Comparison of ENCODE assay signal across 9 cellular contexts in the genomic region with DNA sequence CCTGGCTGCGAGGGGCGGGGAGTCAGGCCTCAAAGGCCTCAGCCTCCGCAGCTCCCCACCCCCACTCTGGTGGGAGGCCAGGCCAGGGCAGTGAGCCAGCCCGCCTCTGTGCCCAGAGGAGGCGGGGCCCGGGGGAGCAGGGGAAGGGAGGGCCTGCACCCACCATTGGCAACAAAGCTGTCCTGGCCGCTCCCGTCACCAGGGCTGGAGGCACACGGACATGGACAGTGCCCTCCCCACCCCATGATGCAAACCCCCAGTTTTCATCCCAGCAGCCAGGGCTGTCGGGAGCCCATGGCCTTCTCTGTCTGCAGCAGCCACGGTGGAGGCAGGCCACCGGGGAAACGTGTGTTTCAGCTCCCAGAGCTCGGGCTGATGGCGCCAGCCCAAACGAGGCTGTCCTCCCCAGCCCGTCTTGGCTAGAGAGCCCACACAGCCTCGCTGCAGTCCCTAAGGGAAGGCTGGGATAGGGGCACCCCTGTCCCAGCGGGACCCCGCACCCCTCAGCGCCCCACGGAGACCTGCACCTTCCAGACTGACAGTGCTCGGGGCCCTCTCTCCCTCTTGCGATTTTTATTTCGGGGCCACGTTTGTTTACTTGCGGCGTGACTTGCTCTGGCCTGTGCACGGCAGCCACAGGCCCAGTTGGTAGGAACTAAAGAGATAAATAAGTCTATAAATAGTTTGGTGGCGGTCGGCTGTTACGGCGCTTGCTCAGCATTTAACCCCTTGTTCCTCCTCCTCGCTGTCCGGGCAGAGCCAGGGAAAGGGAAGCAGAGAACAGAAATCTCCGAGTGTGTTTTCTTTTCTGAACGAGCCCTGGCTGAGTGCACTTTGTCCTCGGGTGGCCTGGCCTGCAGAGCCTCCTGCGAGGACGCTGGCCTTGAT.
DNase-seq lines count a peak whose midpoint lies in the region; ATAC-seq and TF ChIP-seq lines count a peak whose summit lies in the region.
"Had no signal": no experiment of that assay in that cellular context is flagged by ENCODE, and none has a peak within 500 bp of the region (broad histone marks: within the 10 kb centered on the region; RNA-seq: fewer than 3 reads in every experiment).

No MANE protein-coding gene starts in this region.

- H3K9me3 ChIP-seq in SK-N-SH (no peaks in the 10 kb centered on the region), endocrine pancreas (ENCODE audit: control insufficient read depth, low read length) (no peaks in the 10 kb centered on the region), muscle layer of duodenum (ENCODE audit: control insufficient read depth in 1 of 2, low read length in 2 of 2) (no peaks in the 10 kb centered on the region)

- H3K79me2 ChIP-seq in SK-N-SH (ENCODE audit: insufficient read depth): no peaks in the 10 kb centered on the region

- TF ChIP-seq RAD21 in SK-N-SH (IDR thresholded peaks at IDR 0.05; ENCODE audit: low read length): no peak

- no peak overlapping the region for H3K4me2 ChIP-seq in SK-N-SH

- no peaks in the 10 kb centered on the region for H3K9me2 ChIP-seq in SK-N-SH

- CTCF ChIA-PET in SK-N-SH (lab: Yijun Ruan, JAX): no interaction called here

- no peaks in the 10 kb centered on the region for H3F3A ChIP-seq in SK-N-SH (replicated peaks; ENCODE audit: insufficient read depth)

- H3K27me3 ChIP-seq in SK-N-SH (ENCODE audit: insufficient read depth) (no peaks in the 10 kb centered on the region), endocrine pancreas (ENCODE audit: control insufficient read depth, insufficient read depth, low read length) (no peaks in the 10 kb centered on the region), muscle layer of duodenum (ENCODE audit: low read depth, low read length) (no peaks in the 10 kb centered on the region)

- no peaks in the 10 kb centered on the region for H4K20me1 ChIP-seq in SK-N-SH (ENCODE audit: insufficient read depth)

- H3K36me3 ChIP-seq in SK-N-SH (replicated peaks in 1 of 2; ENCODE audit: control insufficient read depth in 1 of 2, insufficient read depth in 2 of 2, low read length in 1 of 2) (no peaks in the 10 kb centered on the region), endocrine pancreas (ENCODE audit: control insufficient read depth, insufficient read depth, low read length) (no peaks in the 10 kb centered on the region), muscle layer of duodenum (ENCODE audit: control insufficient read depth in 1 of 2, insufficient read depth in 2 of 2, low read length in 2 of 2) (no peaks in the 10 kb centered on the region)

- no peak for TF ChIP-seq EP300 in SK-N-SH (IDR thresholded peaks at IDR 0.05; ENCODE audit: borderline replicate concordance in 1 of 2, low read depth in 1 of 2, low read length in 1 of 2)

- H3K27ac ChIP-seq in SK-N-SH (ENCODE audit: low read depth in 2 of 2, low read length in 1 of 2) (no peak overlapping the region), muscle layer of duodenum (ENCODE audit: low read length) (peak overlapping the region; percentile 21)
- H3K27ac ChIP-seq: epithelial cell of prostate had no signal

- peak; percentile 89 for DNase-seq in SK-N-SH
- no peak for DNase-seq in DMS53 (lab: John Stamatoyannopoulos, UW)
- no peak for DNase-seq in stimulated activated CD4-positive, alpha-beta T cell treated with anti-CD3 and anti-CD28 coated beads, Interleukin-15, amount 100 ng/mL, for 24 hours

- WGBS in SK-N-SH (ENCODE audit: low lambda C conversion rate): 50% methylated on average over 25 of the region's 40 CpGs

- no peak overlapping the region for H3K9ac ChIP-seq in SK-N-SH
- H3K9ac ChIP-seq in endocrine pancreas (ENCODE audit: control insufficient read depth, insufficient read depth, low read length): peak overlapping the region; percentile 61

- POLR2A ChIA-PET in SK-N-SH (lab: Yijun Ruan, JAX): no interaction called here

- no peak for ATAC-seq in SK-N-SH treated with all-trans-retinoic acid at 6 μM for 48 hours
- ATAC-seq in HG02623 (IDR thresholded peaks at IDR 0.05; ENCODE audit: unreplicated experiment): no peak
- no peak for ATAC-seq in GM21723 (IDR thresholded peaks at IDR 0.05; ENCODE audit: unreplicated experiment)

- no peak overlapping the region for H2AFZ ChIP-seq in SK-N-SH (ENCODE audit: low read depth)

- no peak for TF ChIP-seq CTCF in SK-N-SH (IDR thresholded peaks at IDR 0.05)

- H3K4me3 ChIP-seq in SK-N-SH (ENCODE audit: low read depth in 2 of 2, low read length in 1 of 2) (no peak overlapping the region), endocrine pancreas (ENCODE audit: control insufficient read depth, insufficient read depth, low read length) (no peak overlapping the region), muscle layer of duodenum (ENCODE audit: low read depth in 1 of 2, low read length in 2 of 2) (peak overlapping the region; percentile 57 to 62)

- H3K4me1 ChIP-seq in SK-N-SH (ENCODE audit: control insufficient read depth in 1 of 2, insufficient read depth in 2 of 2, low read depth in 1 of 2, low read length in 1 of 2): peaks cover 0 to 4% of the 10 kb centered on the region in 2 experiments; a peak in 1 of 4 replicates
- H3K4me1 ChIP-seq in endocrine pancreas (ENCODE audit: control insufficient read depth, insufficient read depth, low read length): no peaks in the 10 kb centered on the region
- H3K4me1 ChIP-seq in muscle layer of duodenum (ENCODE audit: control insufficient read depth in 1 of 2, insufficient read depth in 2 of 2, low read length in 2 of 2): peaks cover 28 to 35% of the 10 kb centered on the region in 2 donors

TF ChIP-seq in SK-N-SH, 30 proteins besides CTCF, POLR2A, EP300 and RAD21 (continues in another document):
- TF ChIP-seq GATA2 (CRISPR knock-in tag; IDR thresholded peaks at IDR 0.05) (no peak), TCF12 (IDR thresholded peaks at IDR 0.05) (no peak), FOSL2 (IDR thresholded peaks at IDR 0.05; ENCODE audit: borderline replicate concordance, low read depth) (no peak), EZH2phosphoT487 (IDR thresholded peaks at IDR 0.05; ENCODE audit: borderline replicate concordance, low read depth) (no peak), RFX5 (IDR thresholded peaks at IDR 0.05; ENCODE audit: low read length) (no peak), GABPA (IDR thresholded peaks at IDR 0.05; ENCODE audit: low read depth) (no peak), JUND (IDR thresholded peaks at IDR 0.05) (no peak)
- TF ChIP-seq, protein P1, sequence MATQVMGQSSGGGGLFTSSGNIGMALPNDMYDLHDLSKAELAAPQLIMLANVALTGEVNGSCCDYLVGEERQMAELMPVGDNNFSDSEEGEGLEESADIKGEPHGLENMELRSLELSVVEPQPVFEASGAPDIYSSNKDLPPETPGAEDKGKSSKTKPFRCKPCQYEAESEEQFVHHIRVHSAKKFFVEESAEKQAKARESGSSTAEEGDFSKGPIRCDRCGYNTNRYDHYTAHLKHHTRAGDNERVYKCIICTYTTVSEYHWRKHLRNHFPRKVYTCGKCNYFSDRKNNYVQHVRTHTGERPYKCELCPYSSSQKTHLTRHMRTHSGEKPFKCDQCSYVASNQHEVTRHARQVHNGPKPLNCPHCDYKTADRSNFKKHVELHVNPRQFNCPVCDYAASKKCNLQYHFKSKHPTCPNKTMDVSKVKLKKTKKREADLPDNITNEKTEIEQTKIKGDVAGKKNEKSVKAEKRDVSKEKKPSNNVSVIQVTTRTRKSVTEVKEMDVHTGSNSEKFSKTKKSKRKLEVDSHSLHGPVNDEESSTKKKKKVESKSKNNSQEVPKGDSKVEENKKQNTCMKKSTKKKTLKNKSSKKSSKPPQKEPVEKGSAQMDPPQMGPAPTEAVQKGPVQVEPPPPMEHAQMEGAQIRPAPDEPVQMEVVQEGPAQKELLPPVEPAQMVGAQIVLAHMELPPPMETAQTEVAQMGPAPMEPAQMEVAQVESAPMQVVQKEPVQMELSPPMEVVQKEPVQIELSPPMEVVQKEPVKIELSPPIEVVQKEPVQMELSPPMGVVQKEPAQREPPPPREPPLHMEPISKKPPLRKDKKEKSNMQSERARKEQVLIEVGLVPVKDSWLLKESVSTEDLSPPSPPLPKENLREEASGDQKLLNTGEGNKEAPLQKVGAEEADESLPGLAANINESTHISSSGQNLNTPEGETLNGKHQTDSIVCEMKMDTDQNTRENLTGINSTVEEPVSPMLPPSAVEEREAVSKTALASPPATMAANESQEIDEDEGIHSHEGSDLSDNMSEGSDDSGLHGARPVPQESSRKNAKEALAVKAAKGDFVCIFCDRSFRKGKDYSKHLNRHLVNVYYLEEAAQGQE (IDR thresholded peaks at IDR 0.05; ENCODE audit: low read depth, low read length): no peak

TF ChIP-seq in SK-N-SH treated with all-trans-retinoic acid at 6 μM for 48 hours, 23 proteins besides CTCF, POLR2A, EP300 and RAD21:
- TF ChIP-seq CSDC2 (CRISPR knock-in tag; IDR thresholded peaks at IDR 0.05) (no peak), TOX (CRISPR knock-in tag; IDR thresholded peaks at IDR 0.05; ENCODE audit: borderline replicate concordance) (no peak)
TF ChIP-seq in SK-N-SH treated with all-trans-retinoic acid at 6 μM for 48 hours: peak in this region for 0.

Comparison
In these comparisons a context has a peak if more than half of its experiments do, and no peak if none do; other contexts are left out.
1. H3K4me3 ChIP-seq: peak in muscle layer of duodenum (2 of 2); none in SK-N-SH (0 of 2) and endocrine pancreas (single experiment).